Comparison of ENCODE assay signal across 25 cellular contexts in the genomic region with DNA sequence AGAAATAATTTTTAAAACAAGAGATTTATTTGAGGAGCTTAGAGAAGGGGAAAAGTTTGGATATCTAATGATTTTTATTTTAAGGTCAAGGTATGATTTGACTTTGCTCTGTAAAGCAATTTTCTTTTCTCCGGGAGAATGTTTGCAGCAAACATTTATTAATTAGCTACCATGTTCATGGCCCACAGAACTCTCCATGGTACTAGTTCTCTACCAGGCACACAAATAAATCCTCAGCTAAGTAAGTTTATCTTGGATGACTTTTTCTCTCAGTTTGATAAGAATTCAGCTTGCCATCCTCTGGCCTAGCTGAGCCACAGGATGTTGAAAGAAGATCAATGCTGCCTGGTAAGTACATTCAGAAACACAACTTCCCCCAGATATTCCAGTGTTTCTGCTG.
DNase-seq lines count a peak whose midpoint lies in the region; ATAC-seq, FAIRE-seq and TF ChIP-seq lines count a peak whose summit lies in the region.
"Had no signal": no experiment of that assay in that cellular context is flagged by ENCODE, and none has a peak within 500 bp of the region (broad histone marks: within the 10 kb centered on the region; RNA-seq: fewer than 3 reads in every experiment).

No MANE protein-coding gene starts in this region.

- POLR2A ChIA-PET in A549 (lab: Yijun Ruan, JAX): no interaction called here
- POLR2A ChIA-PET in HCT116 (lab: Charles Lee): no interaction called here

- FAIRE-seq in A549 (lab: Jason Lieb, UNC) (no peak), HTR-8/SVneo (lab: Jason Lieb, UNC) (peak; percentile 91)
- FAIRE-seq: G401.6, GM12891 had no signal

- TF ChIP-seq CTCF in A549 (IDR thresholded peaks at IDR 0.05): no peak
- TF ChIP-seq CTCF in HCT116 (IDR thresholded peaks at IDR 0.05 in 2 of 3, conservative IDR thresholded peaks at IDR 0.05 in 1 of 3; ENCODE audit: borderline replicate concordance in 1 of 3, insufficient read depth in 1 of 3, low read depth in 2 of 3, low read length in 2 of 3): no peak

- H3K36me3 Mint-ChIP-seq in stimulated activated effector memory CD8-positive, alpha-beta T cell treated with anti-CD3 and anti-CD28 coated beads, Interleukin-12 subunit alpha, Interleukin-12 subunit beta, amount 100 ng/mL, for 72 hours: no peaks in the 10 kb centered on the region
- H3K36me3 Mint-ChIP-seq: CD14-positive monocyte; CD4-positive, alpha-beta memory T cell; CD4-positive, CD25-positive, alpha-beta regulatory T cell; CD8-positive, alpha-beta memory T cell had no signal

- no peak for ATAC-seq in A549
- ATAC-seq in HCT116: no peak
- ATAC-seq in aorta (ENCODE audit: low FRiP score): no peak
- no peak for ATAC-seq in HG03025 (IDR thresholded peaks at IDR 0.05; ENCODE audit: low FRiP score, unreplicated experiment)
- no peak for ATAC-seq in stimulated activated effector memory CD8-positive, alpha-beta T cell treated with anti-CD3 and anti-CD28 coated beads, Interleukin-12 subunit alpha, Interleukin-12 subunit beta, amount 100 ng/mL, for 72 hours
- ATAC-seq in HG03097 (IDR thresholded peaks at IDR 0.05; ENCODE audit: low FRiP score, unreplicated experiment): no peak

- H3K9me3 ChIP-seq in A549: no peaks in the 10 kb centered on the region
- H3K9me3 ChIP-seq in HCT116 (ENCODE audit: control insufficient read depth in 1 of 2, insufficient read depth in 1 of 2, low read depth in 1 of 2, low read length in 2 of 2): no peaks in the 10 kb centered on the region
- no peaks in the 10 kb centered on the region for H3K9me3 ChIP-seq in aorta (ENCODE audit: control insufficient read depth, low read length)
- H3K9me3 ChIP-seq: BE2C, BLaER1 had no signal

- H3K4me3 Mint-ChIP-seq in stimulated activated effector memory CD8-positive, alpha-beta T cell treated with anti-CD3 and anti-CD28 coated beads, Interleukin-12 subunit alpha, Interleukin-12 subunit beta, amount 100 ng/mL, for 72 hours: no peak overlapping the region
- H3K4me3 Mint-ChIP-seq: CD14-positive monocyte; CD4-positive, alpha-beta memory T cell; CD4-positive, CD25-positive, alpha-beta regulatory T cell; CD8-positive, alpha-beta memory T cell had no signal

- CTCF ChIA-PET in A549 (lab: Yijun Ruan, JAX) (interaction anchor here (1.3 kb wide), 1 partner anchor 53 kb away, joined by 5 read pairs; no protein-coding TSS in a partner anchor), HCT116 (lab: Charles Lee) (no interaction called here)

- no peaks in the 10 kb centered on the region for H3K9me3 Mint-ChIP-seq in stimulated activated effector memory CD8-positive, alpha-beta T cell treated with anti-CD3 and anti-CD28 coated beads, Interleukin-12 subunit alpha, Interleukin-12 subunit beta, amount 100 ng/mL, for 72 hours
- H3K9me3 Mint-ChIP-seq: CD4-positive, alpha-beta memory T cell had no signal

- H3K27me3 ChIP-seq in HCT116 (ENCODE audit: insufficient read depth, low read length): peaks cover 50% of the 10 kb centered on the region
- H3K27me3 ChIP-seq in aorta (ENCODE audit: control insufficient read depth in 1 of 2, insufficient read depth in 2 of 2, low read length in 1 of 2): peaks cover 0 to 2% of the 10 kb centered on the region in 2 donors
- H3K27me3 ChIP-seq: BE2C, BLaER1 had no signal

- H3K9me2 ChIP-seq in HCT116 (ENCODE audit: insufficient read depth): no peaks in the 10 kb centered on the region

- H3K9ac ChIP-seq in HCT116 (ENCODE audit: low read length): no peak overlapping the region
- H3K9ac ChIP-seq: BLaER1 had no signal

- H3K27ac ChIP-seq in A549: no peak overlapping the region
- no peak overlapping the region for H3K27ac ChIP-seq in HCT116 (ENCODE audit: low read depth, low read length)
- no peak overlapping the region for H3K27ac ChIP-seq in aorta (ENCODE audit: low read depth in 1 of 2, low read length in 2 of 2)
- H3K27ac ChIP-seq: 22Rv1, BLaER1 had no signal

- no peaks in the 10 kb centered on the region for H3K79me2 ChIP-seq in HCT116 (ENCODE audit: insufficient read depth, low read length)

- 83% methylated on average over 1 of the region's 1 CpG for WGBS in A549 (ENCODE audit: missing lambda C conversion rate)
- WGBS in aorta, 2 donors: 55 to 65% methylated on average over 1 of the region's 1 CpG

- no peak overlapping the region for H3K27ac Mint-ChIP-seq in stimulated activated effector memory CD8-positive, alpha-beta T cell treated with anti-CD3 and anti-CD28 coated beads, Interleukin-12 subunit alpha, Interleukin-12 subunit beta, amount 100 ng/mL, for 72 hours
- H3K27ac Mint-ChIP-seq: CD14-positive monocyte; CD4-positive, alpha-beta memory T cell; CD4-positive, CD25-positive, alpha-beta regulatory T cell; CD8-positive, alpha-beta memory T cell had no signal

- no peak overlapping the region for H3K4me2 ChIP-seq in A549
- H3K4me2 ChIP-seq in HCT116 (ENCODE audit: low read length): no peak overlapping the region
- H3K4me2 ChIP-seq: BLaER1 had no signal

- no peak for TF ChIP-seq EP300 in A549 (IDR thresholded peaks at IDR 0.05)

- H3K4me1 Mint-ChIP-seq in stimulated activated effector memory CD8-positive, alpha-beta T cell treated with anti-CD3 and anti-CD28 coated beads, Interleukin-12 subunit alpha, Interleukin-12 subunit beta, amount 100 ng/mL, for 72 hours: no peaks in the 10 kb centered on the region
- H3K4me1 Mint-ChIP-seq: CD14-positive monocyte; CD4-positive, alpha-beta memory T cell; CD4-positive, CD25-positive, alpha-beta regulatory T cell; CD8-positive, alpha-beta memory T cell had no signal

- no peak for DNase-seq in A549 (ENCODE audit: low read depth in 1 of 2, low spot score in 1 of 2)
- no peak for DNase-seq in HCT116 (ENCODE audit: low read depth, low spot score)
- DNase-seq in HTR-8/SVneo (ENCODE audit: insufficient read length, low spot score): no peak
- peak; percentile 2 for DNase-seq in islet precursor cell
- DNase-seq in aorta: no peak
- no peak for DNase-seq in stimulated activated effector memory CD8-positive, alpha-beta T cell treated with anti-CD3 and anti-CD28 coated beads, Interleukin-12 subunit alpha, Interleukin-12 subunit beta, amount 100 ng/mL, for 72 hours (ENCODE audit: low spot score in 2 of 2)
- DNase-seq: ACHN; BE2C; C1 segment of cervical spinal cord; CD4-positive, alpha-beta memory T cell; CD4-positive, CD25-positive, alpha-beta regulatory T cell; CD8-positive, alpha-beta memory T cell; COR-L47; DMS 273 treated with DMSO at 0.1 percent for 48 hours; DMS153; DMS53; DMS79; GF-D8 had no signal

- RAD21 ChIA-PET in HCT116 (lab: Charles Lee; ENCODE audit: low non-redundant PET in 1 of 2, low total read pairs in 2 of 2, uncharacterized antibody in 2 of 2, unreplicated experiment in 2 of 2): no interaction called here

- TF ChIP-seq RAD21 in A549 (conservative IDR thresholded peaks at IDR 0.05 in 1 of 2, IDR thresholded peaks at IDR 0.05 in 1 of 2): no peak
- TF ChIP-seq RAD21 in HCT116 (IDR thresholded peaks at IDR 0.05; ENCODE audit: low read depth): no peak

- intact Hi-C loops in HCT116 (cut with micrococcal nuclease) (no loop called here), aorta (cut with DNase I) (no loop called here)

- H2AFZ ChIP-seq in HCT116 (ENCODE audit: low read depth, low read length, poor library complexity, severe bottlenecking): no peak overlapping the region

- H3K4me1 ChIP-seq in A549: no peaks in the 10 kb centered on the region
- H3K4me1 ChIP-seq in HCT116 (ENCODE audit: control insufficient read depth in 1 of 2, insufficient read depth in 2 of 2, low read length in 2 of 2): no peaks in the 10 kb centered on the region
- no peaks in the 10 kb centered on the region for H3K4me1 ChIP-seq in aorta (ENCODE audit: control insufficient read depth in 1 of 2, insufficient read depth in 2 of 2, low read length in 2 of 2)
- H3K4me1 ChIP-seq: BE2C had no signal

- H4K20me1 ChIP-seq in HCT116 (ENCODE audit: insufficient read depth): no peaks in the 10 kb centered on the region

- no peak for TF ChIP-seq POLR2A in A549 (IDR thresholded peaks at IDR 0.05; ENCODE audit: low read length)
- TF ChIP-seq POLR2A in HCT116 (IDR thresholded peaks at IDR 0.05; ENCODE audit: borderline replicate concordance, extremely low read depth, insufficient read depth, insufficient read length): no peak

- no TSS peak for BruUV-seq in HCT116 (replicated peaks; lab: Mats Ljungman, UMichigan)

- H3K4me3 ChIP-seq in A549 (no peak overlapping the region), HCT116 (replicated peaks in 1 of 2; ENCODE audit: low read depth in 1 of 2, low read length in 2 of 2) (no peak overlapping the region), aorta (ENCODE audit: low read length in 2 of 2) (no peak overlapping the region)
- H3K4me3 ChIP-seq: BLaER1 had no signal

- H3K36me3 ChIP-seq in HCT116 (ENCODE audit: control insufficient read depth in 1 of 2, insufficient read depth in 2 of 2, low read length in 2 of 2) (no peaks in the 10 kb centered on the region), aorta (ENCODE audit: control insufficient read depth in 1 of 2, insufficient read depth in 2 of 2, low read length in 1 of 2) (no peaks in the 10 kb centered on the region)
- H3K36me3 ChIP-seq: BE2C had no signal

TF ChIP-seq in A549, 52 proteins besides CTCF, POLR2A, EP300 and RAD21 (continues in another document):
- TF ChIP-seq FOSL2 (IDR thresholded peaks at IDR 0.05) (no peak), FOSL2 (CRISPR knock-in tag; IDR thresholded peaks at IDR 0.05) (no peak), HOXA7 (CRISPR knock-in tag; IDR thresholded peaks at IDR 0.05) (no peak)
- TF ChIP-seq, protein P1, sequence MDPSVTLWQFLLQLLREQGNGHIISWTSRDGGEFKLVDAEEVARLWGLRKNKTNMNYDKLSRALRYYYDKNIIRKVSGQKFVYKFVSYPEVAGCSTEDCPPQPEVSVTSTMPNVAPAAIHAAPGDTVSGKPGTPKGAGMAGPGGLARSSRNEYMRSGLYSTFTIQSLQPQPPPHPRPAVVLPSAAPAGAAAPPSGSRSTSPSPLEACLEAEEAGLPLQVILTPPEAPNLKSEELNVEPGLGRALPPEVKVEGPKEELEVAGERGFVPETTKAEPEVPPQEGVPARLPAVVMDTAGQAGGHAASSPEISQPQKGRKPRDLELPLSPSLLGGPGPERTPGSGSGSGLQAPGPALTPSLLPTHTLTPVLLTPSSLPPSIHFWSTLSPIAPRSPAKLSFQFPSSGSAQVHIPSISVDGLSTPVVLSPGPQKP (IDR thresholded peaks at IDR 0.05; ENCODE audit: low read depth, low read length): no peak

Comparison
In these comparisons a context has a peak if more than half of its experiments do, and no peak if none do; other contexts are left out.
1. Of the 6 proteins assayed by ChIP-seq in both A549 and HCT116: peak only in A549: none; only in HCT116: none; in both: REST; in neither: 5.